In genomic region chr12:109432842-109433304, GRCh38 we compare ENCODE assay signal across 8 cellular contexts.
A peak's percentile ranks its signal among the peaks of the same experiment; 100 is the strongest.
DNase-seq lines count a peak whose midpoint lies in the region; ATAC-seq lines count a peak whose summit lies in the region.

No MANE protein-coding gene starts in this region.

- peak overlapping the region; percentile 16; the same call in 1 of the 2 replicates for H3K4me2 ChIP-seq in BLaER1

- no peaks in the 10 kb centered on the region for H3K27me3 ChIP-seq in BLaER1
- H3K27me3 ChIP-seq in HAP-1 (ENCODE audit: low read depth) = no peaks in the 10 kb centered on the region

- no peak overlapping the region for H3K27ac ChIP-seq in BLaER1
- no peak overlapping the region for H3K27ac ChIP-seq in caudate nucleus (ENCODE audit: low read depth, low read length)

- in situ Hi-C loops in HAP-1 (cut with MboI; ENCODE audit: low sequenced_read_pairs) = loop anchor here (10.0 kb wide), 1 partner anchor 342 kb away; no protein-coding TSS in a partner anchor

- no peaks in the 10 kb centered on the region for H3K36me3 ChIP-seq in BLaER1
- no peaks in the 10 kb centered on the region for H3K36me3 ChIP-seq in HAP-1 (replicated peaks)

- ATAC-seq in HG03521 (IDR thresholded peaks at IDR 0.05; ENCODE audit: unreplicated experiment) = no peak

- H3K4me1 ChIP-seq in BLaER1 (peaks cover 5% of the 10 kb centered on the region; the same call in 1 of the 2 replicates), HAP-1 (no peaks in the 10 kb centered on the region)

- DNase-seq in HAP-1 (ENCODE audit: low spot score in 2 of 2) (peak; percentile 62 to 92), NCI-H345 treated with DMSO at 0.1 percent for 48 hours (lab: John Stamatoyannopoulos, UW; ENCODE audit: unreplicated experiment) (peak; percentile 59), caudate nucleus (lab: John Stamatoyannopoulos, UW) (peak in 31 of 61 donors; percentile 0 to 48 (median 13)), left kidney (ENCODE audit: low read depth, low spot score) (peak; percentile 91)
- peak; percentile 79 for DNase-seq in activated CD4-positive, CD25-positive, alpha-beta regulatory T cell treated with anti-CD3 and anti-CD28 coated beads, Interleukin-2, amount 50 U/mL, for 72 hours
- peak; percentile 74 to 81 for DNase-seq in stimulated activated CD4-positive, alpha-beta T cell treated with anti-CD3 and anti-CD28 coated beads, Interleukin-2, amount 100 ng/mL, for 48 hours

- H3K9ac ChIP-seq in BLaER1 = no peak overlapping the region

- no peaks in the 10 kb centered on the region for H3K9me3 ChIP-seq in BLaER1
- H3K9me3 ChIP-seq in HAP-1 = no peaks in the 10 kb centered on the region

- no peaks in the 10 kb centered on the region for H4K20me1 ChIP-seq in BLaER1

- H3K4me3 ChIP-seq in BLaER1 (no peak overlapping the region), HAP-1 (no peak overlapping the region)

Comparison
In these comparisons a context has a peak if more than half of its experiments do, and no peak if none do; other contexts are left out.
1. DNase-seq: peak in every context shown above with its lines; median percentile 91 in left kidney; 79 in activated CD4-positive, CD25-positive, alpha-beta regulatory T cell treated with anti-CD3 and anti-CD28 coated beads, Interleukin-2, amount 50 U/mL, for 72 hours; 78 in stimulated activated CD4-positive, alpha-beta T cell treated with anti-CD3 and anti-CD28 coated beads, Interleukin-2, amount 100 ng/mL, for 48 hours; 77 in HAP-1; 59 in NCI-H345 treated with DMSO at 0.1 percent for 48 hours; 13 in caudate nucleus.